In genomic region chr6:36130672-36131516, GRCh38 we compare ENCODE assay signal across 8 cellular contexts. TPM values are rescaled to one million over a fixed set of nuclear protein-coding genes. Genes with fewer than 3 reads are reported as not detected.
DNase-seq lines count a peak whose midpoint lies in the region; ATAC-seq and TF ChIP-seq lines count a peak whose summit lies in the region.

No MANE protein-coding gene starts in this region.

- H3K4me1 ChIP-seq in HCT116 (ENCODE audit: control insufficient read depth in 1 of 2, insufficient read depth in 2 of 2, low read length in 2 of 2), result peaks cover 30 to 56% of the 10 kb centered on the region in 2 experiments
- peaks cover 5% of the 10 kb centered on the region for H3K4me1 ChIP-seq in Panc1 (ENCODE audit: control insufficient read depth, insufficient read depth, low read length)

- BruUV-seq in HCT116 (replicated peaks; lab: Mats Ljungman, UMichigan) (no TSS peak), Panc1 (replicated peaks; lab: Mats Ljungman, UMichigan) (no TSS peak)

- ATAC-seq in HCT116 (peak; percentile 65), Panc1 (peak; percentile 68)

- RAD21 ChIA-PET in HCT116 (lab: Charles Lee; ENCODE audit: low non-redundant PET in 1 of 2, low total read pairs in 2 of 2, uncharacterized antibody in 2 of 2, unreplicated experiment in 2 of 2), result no interaction called here

- H3K27ac ChIP-seq in HCT116 (ENCODE audit: low read depth, low read length) (peak overlapping the region; percentile 82), Panc1 (ENCODE audit: low read length) (no peak overlapping the region)

- peaks cover 14 to 19% (median 16%) of the 10 kb centered on the region in 3 donors for H3K27me3 Mint-ChIP-seq in CD14-positive monocyte (ENCODE audit: low read depth in 3 of 3)

- peaks cover 9 to 21% of the 10 kb centered on the region in 2 donors for H3K36me3 Mint-ChIP-seq in CD14-positive monocyte

- POLR2A ChIA-PET in HCT116 (lab: Charles Lee) (interaction anchor here (1.6 to 1.9 kb wide), 3 partner anchors 9 to 13 kb away, joined by 4 to 7 read pairs (median 5); no protein-coding TSS in a partner anchor), Panc1 (lab: Charles Lee) (no interaction called here)

- H3K4me3 Mint-ChIP-seq in CD14-positive monocyte, result peak overlapping the region; percentile 73 to 86

- CTCF ChIA-PET in HCT116 (lab: Charles Lee), result interaction anchor here (1.0 to 1.5 kb wide), 3 partner anchors 9 to 33 kb away, joined by 3 read pairs; no protein-coding TSS in a partner anchor
- CTCF ChIA-PET in Panc1 (lab: Charles Lee), result interaction anchor here (0.5 kb wide), 1 partner anchor 65 kb away, joined by 3 read pairs; no protein-coding TSS in a partner anchor

- in situ Hi-C loops in Panc1 (cut with HindIII; ENCODE audit: low pct_unique_long_range_greater_than_20kb, low sequenced_read_pairs), result no loop called here

- peaks cover 0 to 6% (median 1%) of the 10 kb centered on the region in 7 donors for H3K9me3 Mint-ChIP-seq in CD14-positive monocyte

- peak; percentile 22 for TF ChIP-seq CTCF in CD14-positive monocyte (IDR thresholded peaks at IDR 0.05)
- peak in 2 of 3 experiments; percentile 22 to 41; a peak in 3 of 6 replicates for TF ChIP-seq CTCF in HCT116 (IDR thresholded peaks at IDR 0.05 in 2 of 3, conservative IDR thresholded peaks at IDR 0.05 in 1 of 3; ENCODE audit: borderline replicate concordance in 1 of 3, insufficient read depth in 1 of 3, low read depth in 2 of 3, low read length in 2 of 3)
- TF ChIP-seq CTCF in Panc1 (IDR thresholded peaks at IDR 0.05), result no peak; the same call in 1 of the 2 replicates

- H3K9me3 ChIP-seq in HCT116 (ENCODE audit: control insufficient read depth in 1 of 2, insufficient read depth in 1 of 2, low read depth in 1 of 2, low read length in 2 of 2) (no peaks in the 10 kb centered on the region), Panc1 (ENCODE audit: control insufficient read depth, insufficient read depth, low read depth, low read length) (no peaks in the 10 kb centered on the region)

- H3K79me2 ChIP-seq in HCT116 (ENCODE audit: insufficient read depth, low read length), result no peaks in the 10 kb centered on the region; the same call in 1 of the 2 replicates

- no peaks in the 10 kb centered on the region for H4K20me1 ChIP-seq in HCT116 (ENCODE audit: insufficient read depth)

- TF ChIP-seq RAD21 in HCT116 (IDR thresholded peaks at IDR 0.05; ENCODE audit: low read depth), result no peak

- H3K36me3 ChIP-seq in HCT116 (ENCODE audit: control insufficient read depth in 1 of 2, insufficient read depth in 2 of 2, low read length in 2 of 2) (peaks cover 10 to 12% of the 10 kb centered on the region in 2 experiments; a peak in 3 of 4 replicates), Panc1 (ENCODE audit: control insufficient read depth, insufficient read depth, low read length) (no peaks in the 10 kb centered on the region)

- H3K9ac ChIP-seq in HCT116 (ENCODE audit: low read length), result peak overlapping the region; percentile 83

- peaks cover 63% of the 10 kb centered on the region for H3K4me1 Mint-ChIP-seq in CD14-positive monocyte

- H3K4me3 ChIP-seq in HCT116 (replicated peaks in 1 of 2; ENCODE audit: low read depth in 1 of 2, low read length in 2 of 2) (peak overlapping the region; percentile 66 to 75), Panc1 (ENCODE audit: low read depth in 2 of 2, low read length in 2 of 2) (peak overlapping the region; percentile 15 to 35)

- no peak for TF ChIP-seq POLR2A in HCT116 (IDR thresholded peaks at IDR 0.05; ENCODE audit: borderline replicate concordance, extremely low read depth, insufficient read depth, insufficient read length)

- H3K27me3 ChIP-seq in HCT116 (ENCODE audit: insufficient read depth, low read length) (no peaks in the 10 kb centered on the region), Panc1 (ENCODE audit: control insufficient read depth, insufficient read depth, low read length) (no peaks in the 10 kb centered on the region)

- peak overlapping the region; percentile 98 for H3K4me2 ChIP-seq in HCT116 (ENCODE audit: low read length)

- H2AFZ ChIP-seq in HCT116 (ENCODE audit: low read depth, low read length, poor library complexity, severe bottlenecking), result no peak overlapping the region

- H3K9me2 ChIP-seq in HCT116 (ENCODE audit: insufficient read depth), result no peaks in the 10 kb centered on the region

- intact Hi-C loops in CD14-positive monocyte (cut with micrococcal nuclease), result no loop called here
- intact Hi-C loops in HCT116 (cut with micrococcal nuclease), result loop anchor here (2.0 kb wide), 1 partner anchor 66 kb away; the partner anchor contains the start of gene BRPF3
- intact Hi-C loops in Panc1 (cut with micrococcal nuclease; ENCODE audit: unreplicated experiment), result no loop called here

- H3K27ac Mint-ChIP-seq in CD14-positive monocyte, result peak overlapping the region in 5 of 7 donors; percentile 45 to 69 (median 54)

- DNase-seq in CD14-positive monocyte (ENCODE audit: low spot score) (no peak), HCT116 (ENCODE audit: low read depth, low spot score) (peak; percentile 31), Panc1 (ENCODE audit: low read depth, low spot score) (no peak), iPS-NIHi11 (ENCODE audit: low spot score) (peak; percentile 70), Kasumi-1 (lab: John Stamatoyannopoulos, UW) (no peak), GM19240 (ENCODE audit: insufficient read length, low spot score) (no peak)
- DNase-seq in activated naive CD8-positive, alpha-beta T cell treated with anti-CD3 and anti-CD28 coated beads, Interleukin-2, amount 50 U/mL, for 16 hours (ENCODE audit: low read depth, low spot score), result peak; percentile 26
- DNase-seq in stimulated activated CD4-positive, alpha-beta T cell treated with anti-CD3 and anti-CD28 coated beads, Interleukin-1b, Interleukin-23, amount 100 ng/mL, for 48 hours, result peak; percentile 76

TF ChIP-seq in HCT116, 20 proteins besides CTCF, POLR2A, EP300 and RAD21 (continues in another document):
- TF ChIP-seq CBX3 (IDR thresholded peaks at IDR 0.05; ENCODE audit: low read depth), result no peak
- TF ChIP-seq TCF7L2 (IDR thresholded peaks at IDR 0.05; ENCODE audit: borderline replicate concordance, extremely low read depth, insufficient read depth, insufficient read length), result no peak
- TF ChIP-seq ZNF274 (IDR thresholded peaks at IDR 0.05; ENCODE audit: low read depth, low read length), result no peak
- TF ChIP-seq ZBTB33 (IDR thresholded peaks at IDR 0.05; ENCODE audit: extremely low read depth, insufficient replicate concordance, low read length), result peak; percentile 16
- peak; percentile 10 for TF ChIP-seq POLR2AphosphoS5 (IDR thresholded peaks at IDR 0.05; ENCODE audit: low read depth, low read length)
- peak; percentile 77 for TF ChIP-seq ZFX (IDR thresholded peaks at IDR 0.05)
- no peak for TF ChIP-seq FOSL1 (IDR thresholded peaks at IDR 0.05; ENCODE audit: low read depth)
- peak; percentile 82 for TF ChIP-seq YY1 (IDR thresholded peaks at IDR 0.05; ENCODE audit: extremely low read depth, insufficient replicate concordance, low read depth, low read length)
- TF ChIP-seq ATF3 (IDR thresholded peaks at IDR 0.05), result no peak
- no peak for TF ChIP-seq EZH2phosphoT487 (IDR thresholded peaks at IDR 0.05; ENCODE audit: borderline replicate concordance)
- no peak for TF ChIP-seq EZH2 (IDR thresholded peaks at IDR 0.05)
- TF ChIP-seq JUND (IDR thresholded peaks at IDR 0.05), result no peak
- no peak for TF ChIP-seq SP1 (IDR thresholded peaks at IDR 0.05; ENCODE audit: low read depth)
- no peak for TF ChIP-seq ELF1 (IDR thresholded peaks at IDR 0.05; ENCODE audit: borderline replicate concordance, low read depth)
- no peak for TF ChIP-seq CEBPB (IDR thresholded peaks at IDR 0.05; ENCODE audit: low read depth)

RNA-seq across cellular contexts. Expression of gene MAPK13, which starts 0.6 kb away (rescaled TPM):
- 1 to 10 TPM in 1 of 2 donors, under 1 TPM in 1; 0.88 to 2.4 TPM for polyA plus RNA-seq in CD14-positive monocyte
- total RNA-seq in HCT116 (2021; ENCODE audit: unreplicated experiment) (47.3 TPM), Panc1 (2021; ENCODE audit: unreplicated experiment) (2.5 TPM)
- 45.3 and 51.2 TPM in 2 replicates for polyA plus RNA-seq in HCT116 (2012)
- polyA plus RNA-seq in Panc1 (2012; ENCODE audit: insufficient read length), result 7.1 TPM

Comparison
In these comparisons a context has a peak if more than half of its experiments do, and no peak if none do; other contexts are left out.
1. DNase-seq: peak in HCT116 (single experiment), activated naive CD8-positive, alpha-beta T cell treated with anti-CD3 and anti-CD28 coated beads, Interleukin-2, amount 50 U/mL, for 16 hours (single experiment), iPS-NIHi11 (single experiment) and stimulated activated CD4-positive, alpha-beta T cell treated with anti-CD3 and anti-CD28 coated beads, Interleukin-1b, Interleukin-23, amount 100 ng/mL, for 48 hours (single experiment); none in CD14-positive monocyte (single experiment), Panc1 (single experiment), Kasumi-1 (0 of 2) and GM19240 (single experiment).
2. RNA of gene MAPK13, which starts 0.6 kb away (total RNA-seq): 47.3 TPM in HCT116 (single experiment); 2.5 TPM in Panc1 (single experiment); every median in the first group is over 10 times any median in the second.